In the genomic region with DNA sequence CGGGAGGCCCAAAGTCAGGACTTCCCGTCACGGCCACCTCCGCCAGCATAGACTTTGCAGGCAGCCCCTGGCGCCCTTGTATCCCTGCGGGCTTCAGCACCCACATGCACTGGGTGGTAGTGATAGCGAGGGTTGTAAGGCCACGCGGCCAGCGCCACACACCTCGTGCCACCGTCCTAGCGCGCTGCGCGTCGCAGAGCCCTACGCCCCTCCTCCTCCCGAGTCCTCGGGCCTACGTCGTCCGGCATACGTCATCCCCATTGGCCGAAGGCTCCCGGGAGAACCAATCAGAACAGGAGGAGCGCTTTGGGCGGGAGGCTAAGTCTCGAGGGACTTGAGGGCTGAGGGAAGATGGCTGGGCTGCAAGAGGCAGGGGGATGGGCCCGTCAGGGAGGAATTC, we compare ENCODE assay signal across 20 cellular contexts. TPM values are rescaled to one million over a fixed set of nuclear protein-coding genes. Genes with fewer than 3 reads are reported as not detected.
DNase-seq lines count a peak whose midpoint lies in the region; ATAC-seq, FAIRE-seq and TF ChIP-seq lines count a peak whose summit lies in the region.
"Had no signal": no experiment of that assay in that cellular context is flagged by ENCODE, and none has a peak within 500 bp of the region (broad histone marks: within the 10 kb centered on the region; RNA-seq: fewer than 3 reads in every experiment).

No MANE protein-coding gene starts in this region.

- H4K20me1 ChIP-seq in GM12878 (ENCODE audit: control insufficient read depth, insufficient read depth): no peaks in the 10 kb centered on the region

- TF ChIP-seq RAD21 in GM12878 (IDR thresholded peaks at IDR 0.05; ENCODE audit: insufficient read depth, low read depth, low read length): no peak

- H3K18ac ChIP-seq in mesenchymal stem cell (ENCODE audit: low read depth in 1 of 2, low read length in 2 of 2): no peak overlapping the region

- H3K4me2 ChIP-seq in GM12878 (ENCODE audit: control insufficient read depth, insufficient read depth): no peak overlapping the region
- H3K4me2 ChIP-seq in mesenchymal stem cell (ENCODE audit: low read length, poor library complexity, severe bottlenecking): no peak overlapping the region

- no peak for TF ChIP-seq EP300 in GM12878 (IDR thresholded peaks at IDR 0.05; ENCODE audit: borderline replicate concordance in 1 of 2, control insufficient read depth in 1 of 2, low read depth in 2 of 2, low read length in 2 of 2)

- H3K79me1 ChIP-seq in mesenchymal stem cell (replicated peaks; ENCODE audit: low read length, poor library complexity, severe bottlenecking): peaks cover 9% of the 10 kb centered on the region

- WGBS in GM12878 (ENCODE audit: insufficient coverage, insufficient replicate concordance, low lambda C conversion rate, missing lambda C conversion rate): 95% methylated on average over 30 of the region's 30 CpGs
- 95% methylated on average over 30 of the region's 30 CpGs for WGBS in mesenchymal stem cell

- no peak for ATAC-seq in GM12878
- ATAC-seq in GM18873 (IDR thresholded peaks at IDR 0.05; ENCODE audit: low FRiP score, unreplicated experiment): no peak
- no peak for ATAC-seq in GM19351 (IDR thresholded peaks at IDR 0.05; ENCODE audit: unreplicated experiment)
- ATAC-seq: HCT116 had no signal

- H3K9me3 ChIP-seq in GM12878 (replicated peaks; ENCODE audit: control insufficient read depth, insufficient read depth, low read length): no peaks in the 10 kb centered on the region; the same call in 2 of the 3 replicates
- H3K9me3 ChIP-seq in mesenchymal stem cell (ENCODE audit: control insufficient read depth, low read length): no peaks in the 10 kb centered on the region
- H3K9me3 ChIP-seq: Caco-2, SJSA1 had no signal

- no peak overlapping the region for H2BK120ac ChIP-seq in mesenchymal stem cell (ENCODE audit: low read depth, low read length)

- SMC1A ChIA-PET in GM12878 (lab: Charles Lee; ENCODE audit: uncharacterized antibody, unreplicated experiment): interaction anchor here (3.3 kb wide), 1 partner anchor 47 kb away, joined by 58 read pairs; no protein-coding TSS in a partner anchor

- H4K91ac ChIP-seq in mesenchymal stem cell (ENCODE audit: low read length): peak overlapping the region; percentile 41

- H3K4me3 ChIP-seq in H7 (ENCODE audit: insufficient read depth, low read depth, low read length) (no peak overlapping the region), GM12878 (no peak overlapping the region), mesenchymal stem cell (ENCODE audit: insufficient read depth in 1 of 2, low read depth in 1 of 2, low read length in 2 of 2) (peak overlapping the region in 1 of 2 experiments; percentile 5)
- H3K4me3 ChIP-seq: SJSA1 had no signal

- no peak overlapping the region for H2BK5ac ChIP-seq in mesenchymal stem cell (ENCODE audit: low read depth, low read length, poor library complexity, severe bottlenecking)

- RAD21 ChIA-PET in GM12878 (lab: Charles Lee; ENCODE audit: unreplicated experiment): interaction anchor here (1.1 to 3.2 kb wide), 3 partner anchors 27 to 759 kb away, joined by 3 to 69 read pairs (median 4); no protein-coding TSS in a partner anchor

- no peak for TF ChIP-seq CTCF in GM12878 (IDR thresholded peaks at IDR 0.05 in 2 of 3, conservative IDR thresholded peaks at IDR 0.05 in 1 of 3; ENCODE audit: control insufficient read depth in 2 of 3, extremely low read depth in 1 of 3, insufficient read depth in 1 of 3, low read depth in 3 of 3, low read length in 3 of 3)

- H3K4ac ChIP-seq in mesenchymal stem cell (ENCODE audit: low read depth in 1 of 2, low read length in 2 of 2): no peak overlapping the region

- no peak for FAIRE-seq in GM12878 (lab: Jason Lieb, UNC)

- BruUV-seq in GM12878 (replicated peaks; lab: Mats Ljungman, UMichigan): no TSS peak

- intact Hi-C loops in GM12878 (cut with micrococcal nuclease; ENCODE audit: unreplicated experiment): no loop called here

- H4K8ac ChIP-seq in mesenchymal stem cell (ENCODE audit: low read length): no peak overlapping the region

- H3K27me3 ChIP-seq in H7 (ENCODE audit: control insufficient read depth, insufficient read depth, low read length) (no peaks in the 10 kb centered on the region; the same call in 1 of the 2 replicates), GM12878 (replicated peaks in 1 of 2; ENCODE audit: control insufficient read depth in 2 of 2, insufficient read depth in 2 of 2, low read length in 1 of 2) (no peaks in the 10 kb centered on the region), mesenchymal stem cell (ENCODE audit: control insufficient read depth in 1 of 2, insufficient read depth in 1 of 2, low read length in 2 of 2) (no peaks in the 10 kb centered on the region)
- H3K27me3 ChIP-seq: SJSA1 had no signal

- in situ Hi-C loops in GM12878 (cut with MboI): no loop called here

- no peak overlapping the region for H2BK12ac ChIP-seq in mesenchymal stem cell (ENCODE audit: low read length in 2 of 2)

- H2AK5ac ChIP-seq in mesenchymal stem cell (ENCODE audit: low read length, severe bottlenecking): no peak overlapping the region

- no peak overlapping the region for H2BK15ac ChIP-seq in mesenchymal stem cell (ENCODE audit: low read depth, poor library complexity, severe bottlenecking)

- no peaks in the 10 kb centered on the region for H3K4me1 ChIP-seq in GM12878 (ENCODE audit: control insufficient read depth, insufficient read depth, low read length)
- peaks cover 1% of the 10 kb centered on the region for H3K4me1 ChIP-seq in mesenchymal stem cell (ENCODE audit: control insufficient read depth, insufficient read depth, low read depth, low read length)
- H3K4me1 ChIP-seq: SJSA1 had no signal

- DNase-seq in H7: peak; percentile 55
- no peak for DNase-seq in GM12878 (ENCODE audit: low read depth, low spot score)
- no peak for DNase-seq in mesenchymal stem cell
- DNase-seq in COLO829 (ENCODE audit: low spot score): no peak
- DNase-seq: ACHN, AML-193, Caco-2, DMS153, KBM-7, NCI-H1417 treated with DMSO at 0.1 percent for 48 hours, NCI-H2029 treated with DMSO at 0.1 percent for 48 hours, NCI-H2171 treated with DMSO at 0.1 percent for 48 hours, NCI-H446 treated with DMSO at 0.1 percent for 48 hours, NCI-H748 treated with DMSO at 0.1 percent for 48 hours had no signal

- CTCF ChIA-PET in GM12878 (lab: Yijun Ruan, JAX): interaction anchor here (1.1 to 12.2 kb wide), 4 partner anchors 10 to 52 kb away, joined by 4 to 227 read pairs (median 23); a partner anchor contains a TSS

- no peak overlapping the region for H3K9ac ChIP-seq in GM12878 (ENCODE audit: control insufficient read depth, insufficient read depth, low read length)
- H3K9ac ChIP-seq in mesenchymal stem cell (ENCODE audit: low read length): no peak overlapping the region

- H3K14ac ChIP-seq in mesenchymal stem cell (ENCODE audit: low read length in 2 of 2): no peak overlapping the region

- no peak overlapping the region for H3K23ac ChIP-seq in mesenchymal stem cell (ENCODE audit: low read length in 2 of 2)

- POLR2A ChIA-PET in GM12878 (lab: Charles Lee): interaction anchor here (0.9 kb wide), 1 partner anchor 11 kb away, joined by 5 read pairs; no protein-coding TSS in a partner anchor

- no peak overlapping the region for H2AFZ ChIP-seq in GM12878 (ENCODE audit: control insufficient read depth, low read depth, low read length)
- H2AFZ ChIP-seq in mesenchymal stem cell (ENCODE audit: low read depth, low read length): no peak overlapping the region

- H3K36me3 ChIP-seq in H7 (replicated peaks; ENCODE audit: control insufficient read depth, insufficient read depth, low read length) (no peaks in the 10 kb centered on the region), GM12878 (ENCODE audit: control insufficient read depth in 2 of 2, insufficient read depth in 2 of 2, low read length in 1 of 2) (no peaks in the 10 kb centered on the region; a peak in 1 of 4 replicates), mesenchymal stem cell (ENCODE audit: control insufficient read depth in 1 of 2, insufficient read depth in 2 of 2, low read depth in 1 of 2, low read length in 2 of 2) (peaks cover 5 to 28% of the 10 kb centered on the region in 2 experiments)
- H3K36me3 ChIP-seq: SJSA1 had no signal

- peak; percentile 62 for TF ChIP-seq POLR2A in GM12878 (IDR thresholded peaks at IDR 0.05; ENCODE audit: low read depth, low read length)

- H3K27ac ChIP-seq in GM12878 (ENCODE audit: control insufficient read depth, insufficient read depth) (no peak overlapping the region), mesenchymal stem cell (ENCODE audit: low read length, poor library complexity, severe bottlenecking) (no peak overlapping the region)
- H3K27ac ChIP-seq: HL-60, RWPE1, SJSA1 had no signal

- H3K79me2 ChIP-seq in GM12878 (ENCODE audit: control insufficient read depth, insufficient read depth, low read length): no peaks in the 10 kb centered on the region

RNA-seq across cellular contexts. Expression of a gene that starts 1.3 kb away (rescaled TPM):
- total RNA-seq in H7 (2014; rRNA removed; shearing (Covaris generic)): not detected in 2 replicates
- total RNA-seq in GM12878 (2013; cell fraction: nucleolus; rRNA removed): not detected in 2 replicates
- total RNA-seq in GM12878 (2014; rRNA removed) (0.05 TPM in 1 of 2 replicates, not detected in the other), GM12878 (2014; rRNA removed; fragmentation: Illumina TruSeq; extraction: Trizol) (not detected in 2 replicates), GM12878 (2021) (not detected in 2 replicates)
- 0.16 TPM for polyA plus RNA-seq in GM12878 (2011; ENCODE audit: low read depth)
- polyA plus RNA-seq in GM12878 (2011; rRNA removed) (not detected in 2 replicates), GM12878 (2014; fragmentation: Illumina TruSeq; extraction: Trizol) (not detected in 2 replicates), GM12878 (2014; fragmentation: Nextera tagmentation; extraction: Ambion mirVana) (under 1 TPM; 0.05 to 0.11 TPM), GM12878 (2014; rRNA removed) (not detected in 2 replicates), GM12878 (2016; fragmentation: Nextera tagmentation; extraction: Ambion mirVana) (under 1 TPM; 0.28 to 0.58 TPM)
- not detected in 2 replicates for polyA plus RNA-seq in GM12878 (2011; cell fraction: cytosol; rRNA removed)
- not detected in 2 replicates for polyA plus RNA-seq in GM12878 (2011; cell fraction: nucleus; rRNA removed)
- 0.21 and 0.26 TPM in 2 replicates for polyA plus RNA-seq in GM12878 (2012)
- polyA minus RNA-seq in GM12878 (2011; rRNA and poly(A)+ RNA removed): not detected in 2 replicates
- polyA minus RNA-seq in GM12878 (2011; cell fraction: cytosol; rRNA and poly(A)+ RNA removed): not detected in 2 replicates
- polyA minus RNA-seq in GM12878 (2011; cell fraction: nucleus; rRNA and poly(A)+ RNA removed): not detected in 2 replicates
- not detected for polyA plus RNA-seq in mesenchymal stem cell (2013, experiment 1 of 2)
- polyA plus RNA-seq in mesenchymal stem cell (2013, experiment 2 of 2): not detected
- total RNA-seq: Caco-2, SJSA1 had no signal

RNA-seq across cellular contexts. Expression of a gene that starts 8.6 kb away (rescaled TPM):
- 108 and 118 TPM in 2 replicates for total RNA-seq in H7 (2014; rRNA removed; shearing (Covaris generic))
- 258 and 263 TPM in 2 replicates for total RNA-seq in GM12878 (2013; cell fraction: nucleolus; rRNA removed)
- total RNA-seq in GM12878 (2014; rRNA removed) (30.2 and 32.1 TPM in 2 replicates), GM12878 (2014; rRNA removed; fragmentation: Illumina TruSeq; extraction: Trizol) (30.2 and 30.4 TPM in 2 replicates), GM12878 (2021) (43.5 and 44.2 TPM in 2 replicates)
- 13.8 TPM for polyA plus RNA-seq in GM12878 (2011; ENCODE audit: low read depth)
- polyA plus RNA-seq in GM12878 (2011; rRNA removed) (70.0 and 72.9 TPM in 2 replicates), GM12878 (2014; fragmentation: Illumina TruSeq; extraction: Trizol) (35.4 and 43.1 TPM in 2 replicates), GM12878 (2014; fragmentation: Nextera tagmentation; extraction: Ambion mirVana) (1 to 10 TPM; 4.7 to 6.5 TPM), GM12878 (2014; rRNA removed) (25.8 and 27.7 TPM in 2 replicates), GM12878 (2016; fragmentation: Nextera tagmentation; extraction: Ambion mirVana) (10 to 100 TPM; 29.5 to 29.8 TPM)
- polyA plus RNA-seq in GM12878 (2011; cell fraction: cytosol; rRNA removed): 46.2 and 50.4 TPM in 2 replicates
- polyA plus RNA-seq in GM12878 (2011; cell fraction: nucleus; rRNA removed): 110 and 114 TPM in 2 replicates
- 19.6 and 26.5 TPM in 2 replicates for polyA plus RNA-seq in GM12878 (2012)
- 120 and 124 TPM in 2 replicates for polyA minus RNA-seq in GM12878 (2011; rRNA and poly(A)+ RNA removed)
- polyA minus RNA-seq in GM12878 (2011; cell fraction: cytosol; rRNA and poly(A)+ RNA removed): 55.7 and 58.4 TPM in 2 replicates
- 50.4 and 61.5 TPM in 2 replicates for polyA minus RNA-seq in GM12878 (2011; cell fraction: nucleus; rRNA and poly(A)+ RNA removed)
- polyA plus RNA-seq in mesenchymal stem cell (2013, experiment 1 of 2): 66.8 TPM
- polyA plus RNA-seq in mesenchymal stem cell (2013, experiment 2 of 2): 64.0 TPM

RNA-seq across cellular contexts. Expression of a gene that starts 11.7 kb away (rescaled TPM):
- total RNA-seq in H7 (2014; rRNA removed; shearing (Covaris generic)): 200 and 246 TPM in 2 replicates
- 79.2 and 86.8 TPM in 2 replicates for total RNA-seq in GM12878 (2013; cell fraction: nucleolus; rRNA removed)
- total RNA-seq in GM12878 (2014; rRNA removed) (223 and 232 TPM in 2 replicates), GM12878 (2014; rRNA removed; fragmentation: Illumina TruSeq; extraction: Trizol) (74.4 and 86.2 TPM in 2 replicates), GM12878 (2021) (261 and 269 TPM in 2 replicates)
- polyA plus RNA-seq in GM12878 (2011; ENCODE audit: low read depth): 158 TPM
- polyA plus RNA-seq in GM12878 (2011; rRNA removed) (169 and 210 TPM in 2 replicates), GM12878 (2014; fragmentation: Illumina TruSeq; extraction: Trizol) (25.7 and 39.3 TPM in 2 replicates), GM12878 (2014; fragmentation: Nextera tagmentation; extraction: Ambion mirVana) (100 to 1,000 TPM in 1 of 2 experiments, 10 to 100 TPM in 1; 20.3 to 101 TPM), GM12878 (2014; rRNA removed) (277 and 283 TPM in 2 replicates), GM12878 (2016; fragmentation: Nextera tagmentation; extraction: Ambion mirVana) (100 to 1,000 TPM; 454 to 458 TPM)
- 235 and 244 TPM in 2 replicates for polyA plus RNA-seq in GM12878 (2011; cell fraction: cytosol; rRNA removed)
- 123 and 124 TPM in 2 replicates for polyA plus RNA-seq in GM12878 (2011; cell fraction: nucleus; rRNA removed)
- 179 and 212 TPM in 2 replicates for polyA plus RNA-seq in GM12878 (2012)
- 33.4 and 40.6 TPM in 2 replicates for polyA minus RNA-seq in GM12878 (2011; rRNA and poly(A)+ RNA removed)
- polyA minus RNA-seq in GM12878 (2011; cell fraction: cytosol; rRNA and poly(A)+ RNA removed): 27.4 and 31.6 TPM in 2 replicates
- 45.9 and 63.9 TPM in 2 replicates for polyA minus RNA-seq in GM12878 (2011; cell fraction: nucleus; rRNA and poly(A)+ RNA removed)
- 210 TPM for polyA plus RNA-seq in mesenchymal stem cell (2013, experiment 1 of 2)
- polyA plus RNA-seq in mesenchymal stem cell (2013, experiment 2 of 2): 217 TPM

RNA-seq across cellular contexts. Expression of a gene that starts 40.6 kb away (rescaled TPM):
- 75.3 and 93.9 TPM in 2 replicates for total RNA-seq in H7 (2014; rRNA removed; shearing (Covaris generic))
- total RNA-seq in GM12878 (2013; cell fraction: nucleolus; rRNA removed): 95.8 and 105 TPM in 2 replicates
- total RNA-seq in GM12878 (2014; rRNA removed): 84.2 and 90.4 TPM in 2 replicates
- 73.1 and 74.9 TPM in 2 replicates for total RNA-seq in GM12878 (2014; rRNA removed; fragmentation: Illumina TruSeq; extraction: Trizol)
- total RNA-seq in GM12878 (2021): 59.3 and 64.3 TPM in 2 replicates
- polyA plus RNA-seq in GM12878 (2011; ENCODE audit: low read depth): 49.5 TPM
- polyA plus RNA-seq in GM12878 (2011; rRNA removed): 74.1 and 90.1 TPM in 2 replicates
- 69.2 and 81.8 TPM in 2 replicates for polyA plus RNA-seq in GM12878 (2011; cell fraction: cytosol; rRNA removed)
- polyA plus RNA-seq in GM12878 (2011; cell fraction: nucleus; rRNA removed): 122 and 147 TPM in 2 replicates
- polyA plus RNA-seq in GM12878 (2012): 49.0 and 50.6 TPM in 2 replicates
- 93.2 and 102 TPM in 2 replicates for polyA plus RNA-seq in GM12878 (2014; fragmentation: Illumina TruSeq; extraction: Trizol)
- polyA plus RNA-seq in GM12878 (2014; fragmentation: Nextera tagmentation; extraction: Ambion mirVana): 100 to 1,000 TPM; 107 to 128 TPM
- 66.4 and 82.7 TPM in 2 replicates for polyA plus RNA-seq in GM12878 (2014; rRNA removed)
- 100 to 1,000 TPM; 124 to 134 TPM for polyA plus RNA-seq in GM12878 (2016; fragmentation: Nextera tagmentation; extraction: Ambion mirVana)
- 109 and 113 TPM in 2 replicates for polyA minus RNA-seq in GM12878 (2011; rRNA and poly(A)+ RNA removed)
- polyA minus RNA-seq in GM12878 (2011; cell fraction: cytosol; rRNA and poly(A)+ RNA removed): 24.6 and 37.4 TPM in 2 replicates
- polyA minus RNA-seq in GM12878 (2011; cell fraction: nucleus; rRNA and poly(A)+ RNA removed): 36.6 and 57.2 TPM in 2 replicates
- polyA plus RNA-seq in mesenchymal stem cell (2013, experiment 1 of 2): 60.2 TPM
- 60.1 TPM for polyA plus RNA-seq in mesenchymal stem cell (2013, experiment 2 of 2)

RNA-seq across cellular contexts. Expression of a gene that starts 40.9 kb away (rescaled TPM):
- total RNA-seq in H7 (2014; rRNA removed; shearing (Covaris generic)): 17.9 and 19.1 TPM in 2 replicates
- total RNA-seq in GM12878 (2013; cell fraction: nucleolus; rRNA removed): 8.6 and 11.4 TPM in 2 replicates
- 16.7 and 17.5 TPM in 2 replicates for total RNA-seq in GM12878 (2014; rRNA removed)
- total RNA-seq in GM12878 (2014; rRNA removed; fragmentation: Illumina TruSeq; extraction: Trizol): 13.7 and 13.9 TPM in 2 replicates
- total RNA-seq in GM12878 (2021): 12.5 and 14.1 TPM in 2 replicates
- 9.1 TPM for polyA plus RNA-seq in GM12878 (2011; ENCODE audit: low read depth)
- polyA plus RNA-seq in GM12878 (2011; rRNA removed): 16.0 and 20.1 TPM in 2 replicates
- polyA plus RNA-seq in GM12878 (2011; cell fraction: cytosol; rRNA removed): 23.2 and 41.1 TPM in 2 replicates
- polyA plus RNA-seq in GM12878 (2011; cell fraction: nucleus; rRNA removed): 19.8 and 21.8 TPM in 2 replicates
- polyA plus RNA-seq in GM12878 (2012): 16.0 and 16.3 TPM in 2 replicates
- polyA plus RNA-seq in GM12878 (2014; fragmentation: Illumina TruSeq; extraction: Trizol): 15.7 and 17.1 TPM in 2 replicates
- polyA plus RNA-seq in GM12878 (2014; fragmentation: Nextera tagmentation; extraction: Ambion mirVana): 1 to 10 TPM; 4.9 to 9.8 TPM
- polyA plus RNA-seq in GM12878 (2014; rRNA removed): 17.0 and 21.3 TPM in 2 replicates
- 10 to 100 TPM; 25.6 to 28.2 TPM for polyA plus RNA-seq in GM12878 (2016; fragmentation: Nextera tagmentation; extraction: Ambion mirVana)
- 9.5 and 10.7 TPM in 2 replicates for polyA minus RNA-seq in GM12878 (2011; rRNA and poly(A)+ RNA removed)
- 2.9 and 6.4 TPM in 2 replicates for polyA minus RNA-seq in GM12878 (2011; cell fraction: cytosol; rRNA and poly(A)+ RNA removed)
- 5.9 and 10.7 TPM in 2 replicates for polyA minus RNA-seq in GM12878 (2011; cell fraction: nucleus; rRNA and poly(A)+ RNA removed)
- polyA plus RNA-seq in mesenchymal stem cell (2013, experiment 1 of 2): 40.1 TPM
- polyA plus RNA-seq in mesenchymal stem cell (2013, experiment 2 of 2): 39.8 TPM
